17 cellular contexts compared by ENCODE assay signal in genomic region chr12:27723212-27723611, GRCh38. TPM values are rescaled to one million over a fixed set of nuclear protein-coding genes. Genes with fewer than 3 reads are reported as not detected.
DNase-seq lines count a peak whose midpoint lies in the region; ATAC-seq and TF ChIP-seq lines count a peak whose summit lies in the region.
"Had no signal": no experiment of that assay in that cellular context is flagged by ENCODE, and none has a peak within 500 bp of the region (broad histone marks: within the 10 kb centered on the region; RNA-seq: fewer than 3 reads in every experiment).

No MANE protein-coding gene starts in this region.

- no peaks in the 10 kb centered on the region for H3K4me1 Mint-ChIP-seq in MCF 10A (ENCODE audit: insufficient read depth, unreplicated experiment)
- peaks cover 2% of the 10 kb centered on the region for H3K4me1 Mint-ChIP-seq in progenitor cell of endocrine pancreas (ENCODE audit: low read depth)
- H3K4me1 Mint-ChIP-seq: CD14-positive monocyte had no signal

- POLR2A ChIA-PET in MCF 10A (lab: Yijun Ruan, JAX) = interaction anchor here (0.6 to 1.6 kb wide), 2 partner anchors 12 to 659 kb away, joined by 4 to 6 read pairs; partner anchors contain the start of gene MRPS35

- TF ChIP-seq CTCF in MCF 10A (IDR thresholded peaks at IDR 0.05; ENCODE audit: unreplicated experiment) = no peak
- TF ChIP-seq CTCF in breast epithelium (IDR thresholded peaks at IDR 0.05) = no peak
- TF ChIP-seq CTCF in OCI-LY3 (IDR thresholded peaks at IDR 0.05; ENCODE audit: low read depth, low read length) = no peak
- no peak for TF ChIP-seq CTCF in progenitor cell of endocrine pancreas (IDR thresholded peaks at IDR 0.05; ENCODE audit: unreplicated experiment)

- H3K36me3 ChIP-seq in breast epithelium (no peaks in the 10 kb centered on the region), OCI-LY3 (replicated peaks; ENCODE audit: low read depth, low read length) (peaks cover 27% of the 10 kb centered on the region)

- H3K27me3 Mint-ChIP-seq in MCF 10A (ENCODE audit: insufficient read depth, unreplicated experiment) (no peaks in the 10 kb centered on the region), progenitor cell of endocrine pancreas (no peaks in the 10 kb centered on the region)

- BruUV-seq in MCF 10A (replicated peaks; lab: Mats Ljungman, UMichigan) = no TSS peak

- DNase-seq in MCF 10A (ENCODE audit: unreplicated experiment) (no peak), breast epithelium (ENCODE audit: low spot score in 2 of 2) (no peak), progenitor cell of endocrine pancreas (ENCODE audit: low spot score, unreplicated experiment) (no peak), NOMO-1 treated with DMSO at 0.1 percent for 48 hours (lab: John Stamatoyannopoulos, UW; ENCODE audit: unreplicated experiment) (no peak)
- DNase-seq: CD8-positive, alpha-beta T cell; COR-L47; DMS153; DMS79 treated with DMSO at 0.1 percent for 48 hours; EL; HCEC 1CT; HFFc6 had no signal

- H3K4me3 ChIP-seq in breast epithelium (no peak overlapping the region), OCI-LY3 (ENCODE audit: low read length) (no peak overlapping the region)

- H3K9me3 Mint-ChIP-seq in MCF 10A (ENCODE audit: unreplicated experiment) (no peaks in the 10 kb centered on the region), progenitor cell of endocrine pancreas (ENCODE audit: low read depth) (no peaks in the 10 kb centered on the region)
- H3K9me3 Mint-ChIP-seq: CD14-positive monocyte; CD8-positive, alpha-beta T cell; HFFc6 had no signal

- H3K9me3 ChIP-seq in breast epithelium = no peaks in the 10 kb centered on the region
- no peaks in the 10 kb centered on the region for H3K9me3 ChIP-seq in OCI-LY3 (ENCODE audit: insufficient read depth, low read length)

- H2AFZ ChIP-seq in OCI-LY3 (ENCODE audit: low read depth, low read length) = no peak overlapping the region

- H3K27me3 ChIP-seq in breast epithelium = no peaks in the 10 kb centered on the region
- H3K27me3 ChIP-seq in OCI-LY3 (ENCODE audit: low read depth, low read length) = no peaks in the 10 kb centered on the region

- H4K20me1 ChIP-seq in OCI-LY3 (ENCODE audit: insufficient read depth, low read length) = no peaks in the 10 kb centered on the region

- H3K9ac ChIP-seq in OCI-LY3 (ENCODE audit: low read length) = no peak overlapping the region

- H3K4me1 ChIP-seq in breast epithelium = no peaks in the 10 kb centered on the region
- no peaks in the 10 kb centered on the region for H3K4me1 ChIP-seq in OCI-LY3 (ENCODE audit: low read length)

- peak overlapping the region; percentile 23 for H3K27ac Mint-ChIP-seq in MCF 10A (ENCODE audit: low read depth, unreplicated experiment)
- peak overlapping the region; percentile 38 for H3K27ac Mint-ChIP-seq in progenitor cell of endocrine pancreas
- H3K27ac Mint-ChIP-seq: CD14-positive monocyte; CD8-positive, alpha-beta T cell; HFFc6 had no signal

- TF ChIP-seq POLR2A in breast epithelium (IDR thresholded peaks at IDR 0.05) = no peak

- H3K4me2 ChIP-seq in OCI-LY3 (ENCODE audit: low read length) = no peak overlapping the region

- peaks cover 4% of the 10 kb centered on the region; the same call in 1 of the 2 replicates for H3K79me2 ChIP-seq in OCI-LY3 (ENCODE audit: low read length)

- H3K4me3 Mint-ChIP-seq in MCF 10A (ENCODE audit: unreplicated experiment) (no peak overlapping the region), progenitor cell of endocrine pancreas (ENCODE audit: low read depth) (no peak overlapping the region)
- H3K4me3 Mint-ChIP-seq: CD14-positive monocyte; CD8-positive, alpha-beta T cell; HFFc6 had no signal

- intact Hi-C loops in MCF 10A (cut with micrococcal nuclease) (no loop called here), breast epithelium (cut with DNase I; ENCODE audit: low total_unique reads) (no loop called here)

- CTCF ChIA-PET in MCF 10A (lab: Yijun Ruan, JAX) = interaction anchor here (0.6 to 1.1 kb wide), 4 partner anchors 11 to 1204 kb away, joined by 3 to 6 read pairs (median 4); no protein-coding TSS in a partner anchor

- peaks cover 88% of the 10 kb centered on the region for H3K36me3 Mint-ChIP-seq in MCF 10A (ENCODE audit: insufficient read depth, unreplicated experiment)
- H3K36me3 Mint-ChIP-seq in progenitor cell of endocrine pancreas (ENCODE audit: insufficient read depth) = peaks cover 31% of the 10 kb centered on the region

- ATAC-seq in GM19397 (IDR thresholded peaks at IDR 0.05; ENCODE audit: unreplicated experiment) = no peak
- ATAC-seq: CD8-positive, alpha-beta T cell; HepG2 had no signal

- H3K27ac ChIP-seq in breast epithelium (no peak overlapping the region), OCI-LY3 (ENCODE audit: low read length) (peak overlapping the region; percentile 17; the same call in 1 of the 2 replicates)

RNA-seq across cellular contexts. Expression of gene MRPS35, which starts 12.6 kb away (rescaled TPM):
- 63.8 and 69.0 TPM in 2 replicates for total RNA-seq in MCF 10A (2022)
- total RNA-seq in breast epithelium = 10 to 100 TPM; 37.7 to 64.1 (median 43.5) TPM
- 63.1 and 63.3 TPM in 2 replicates for total RNA-seq in progenitor cell of endocrine pancreas

RNA-seq across cellular contexts. Expression of gene REP15, which starts 27.0 kb away (rescaled TPM):
- total RNA-seq in MCF 10A (2022) = 0.86 and 1.3 TPM in 2 replicates
- 1 to 10 TPM in 2 of 3 donors, under 1 TPM in 1; 0.64 to 3.3 (median 1.8) TPM for total RNA-seq in breast epithelium
- 2.8 and 3.0 TPM in 2 replicates for total RNA-seq in progenitor cell of endocrine pancreas
- total RNA-seq: CD8-positive, alpha-beta T cell had no signal

RNA-seq across cellular contexts. Expression of gene KLHL42, which starts 56.8 kb away (rescaled TPM):
- total RNA-seq in MCF 10A (2022) (32.5 and 37.6 TPM in 2 replicates), breast epithelium (10 to 100 TPM; 20.6 to 32.3 (median 30.8) TPM), progenitor cell of endocrine pancreas (46.9 and 48.8 TPM in 2 replicates)

RNA-seq across cellular contexts. Expression of gene MANSC4, which starts 56.8 kb away (rescaled TPM):
- total RNA-seq in MCF 10A (2022) (not detected in 2 replicates), breast epithelium (under 1 TPM in 1 of 3 donors, not detected in 2; 0.73 TPM), progenitor cell of endocrine pancreas (0.40 and 1.1 TPM in 2 replicates)
- total RNA-seq: A673; CD8-positive, alpha-beta T cell; H4; HepG2; HFFc6 had no signal
